18 cellular contexts compared by ENCODE assay signal in genomic region chr1:10538608-10539355, GRCh38.
A peak's percentile ranks its signal among the peaks of the same experiment; 100 is the strongest.
DNase-seq lines count a peak whose midpoint lies in the region; ATAC-seq, FAIRE-seq and TF ChIP-seq lines count a peak whose summit lies in the region.
"Had no signal": no experiment of that assay in that cellular context is flagged by ENCODE, and none has a peak within 500 bp of the region (broad histone marks: within the 10 kb centered on the region; RNA-seq: fewer than 3 reads in every experiment).

No MANE protein-coding gene starts in this region.

- TF ChIP-seq EP300 in K562 (IDR thresholded peaks at IDR 0.05; ENCODE audit: low read length) (no peak), stomach (IDR thresholded peaks at IDR 0.05) (no peak)

- H3K27me3 Mint-ChIP-seq in immature natural killer cell (ENCODE audit: low read depth in 3 of 3) = peaks cover 0 to 4% (median 2%) of the 10 kb centered on the region in 3 donors

- H3K4me1 ChIP-seq in right atrium auricular region = peaks cover 0 to 39% of the 10 kb centered on the region in 2 donors
- peaks cover 8 to 12% of the 10 kb centered on the region in 2 experiments; a peak in 4 of 5 replicates for H3K4me1 ChIP-seq in K562 (replicated peaks in 1 of 2; ENCODE audit: control insufficient read depth in 2 of 2, insufficient read depth in 2 of 2, low read length in 2 of 2)
- H3K4me1 ChIP-seq in stomach = peaks cover 0 to 37% (median 16%) of the 10 kb centered on the region in 4 donors
- no peaks in the 10 kb centered on the region for H3K4me1 ChIP-seq in breast epithelium
- H3K4me1 ChIP-seq: body of pancreas had no signal

- FAIRE-seq in K562 (lab: Jason Lieb, UNC) = no peak

- intact Hi-C loops in Right ventricle myocardium superior (cut with DNase I) (no loop called here), K562 (cut with micrococcal nuclease) (no loop called here), stomach (cut with DNase I; ENCODE audit: low total_unique reads) (no loop called here), breast epithelium (cut with DNase I; ENCODE audit: low total_unique reads) (no loop called here)

- CTCF ChIA-PET in K562 (lab: Yijun Ruan, JAX; ENCODE audit: low intra/inter-chr PET ratio) = no interaction called here

- ATAC-seq in Right ventricle myocardium superior (ENCODE audit: poor library complexity) = peak; percentile 61
- peak; percentile 36; the same call in 2 of the 3 replicates for ATAC-seq in K562
- ATAC-seq: body of pancreas had no signal

- peaks cover 14% of the 10 kb centered on the region for H3K79me2 ChIP-seq in K562 (ENCODE audit: control insufficient read depth, insufficient read depth, low read length)

- H3K27me3 ChIP-seq in right atrium auricular region (no peaks in the 10 kb centered on the region), K562 (ENCODE audit: control insufficient read depth in 2 of 2, insufficient read depth in 2 of 2, low read length in 2 of 2) (no peaks in the 10 kb centered on the region), stomach (no peaks in the 10 kb centered on the region), breast epithelium (no peaks in the 10 kb centered on the region)
- H3K27me3 ChIP-seq: body of pancreas had no signal

- peaks cover 11 to 20% (median 17%) of the 10 kb centered on the region in 3 donors for H3K36me3 Mint-ChIP-seq in immature natural killer cell

- TF ChIP-seq CTCF in right atrium auricular region (IDR thresholded peaks at IDR 0.05) = no peak
- no peak for TF ChIP-seq CTCF in K562 (IDR thresholded peaks at IDR 0.05 in 2 of 3, conservative IDR thresholded peaks at IDR 0.05 in 1 of 3; ENCODE audit: insufficient read depth in 2 of 3, low read depth in 1 of 3, low read length in 3 of 3)
- no peak for TF ChIP-seq CTCF in stomach (IDR thresholded peaks at IDR 0.05)
- no peak for TF ChIP-seq CTCF in breast epithelium (IDR thresholded peaks at IDR 0.05)
- no peak for TF ChIP-seq CTCF in GM13976 (IDR thresholded peaks at IDR 0.05; ENCODE audit: borderline replicate concordance, control extremely low read depth, extremely low read depth, insufficient read depth, missing control alignments)

- H3K9me1 ChIP-seq in K562 (ENCODE audit: control insufficient read depth, insufficient read depth, low read length) = no peaks in the 10 kb centered on the region

- no peak overlapping the region for H3K4me3 ChIP-seq in right atrium auricular region
- H3K4me3 ChIP-seq in K562 = no peak overlapping the region
- H3K4me3 ChIP-seq in stomach = no peak overlapping the region
- no peak overlapping the region for H3K4me3 ChIP-seq in breast epithelium
- H3K4me3 ChIP-seq: body of pancreas, GM23248 had no signal

- peak overlapping the region; percentile 46 to 92 (median 72) for H3K27ac Mint-ChIP-seq in immature natural killer cell
- H3K27ac Mint-ChIP-seq: activated naive CD4-positive, alpha-beta T cell treated with anti-CD3 and anti-CD28 coated beads for 36 hours had no signal

- peak overlapping the region in 1 of 2 experiments; percentile 29; a peak in 1 of 4 replicates for H3K9ac ChIP-seq in K562 (ENCODE audit: insufficient read depth in 1 of 2, low read depth in 2 of 2, low read length in 2 of 2)
- H3K9ac ChIP-seq: GM23248 had no signal

- peak; percentile 60 for DNase-seq in Right ventricle myocardium superior
- no peak for DNase-seq in right atrium auricular region (ENCODE audit: low spot score)
- DNase-seq in K562 (ENCODE audit: extremely low read depth in 1 of 4, low spot score in 3 of 4) = no peak
- DNase-seq in immature natural killer cell = peak in 1 of 3 donors; percentile 19
- no peak for DNase-seq in stomach
- no peak for DNase-seq in breast epithelium (ENCODE audit: low spot score in 2 of 2)
- no peak for DNase-seq in glomerular visceral epithelial cell (ENCODE audit: extremely low spot score)
- DNase-seq in GM13976 (ENCODE audit: low spot score) = no peak
- DNase-seq: ACHN; activated CD4-positive, alpha-beta T cell treated with anti-CD3 and anti-CD28 coated beads for 1 hour; activated naive CD4-positive, alpha-beta T cell treated with anti-CD3 and anti-CD28 coated beads for 36 hours; activated T-cell treated with anti-CD3 and anti-CD28 coated beads for 4 hours; body of pancreas; DMS79; erythroblast; SHP77 treated with DMSO at 0.1 percent for 48 hours had no signal

- TF ChIP-seq POLR2A in K562 (conservative IDR thresholded peaks at IDR 0.05) (no peak), stomach (IDR thresholded peaks at IDR 0.05) (no peak), breast epithelium (IDR thresholded peaks at IDR 0.05) (no peak)

- H3K9me3 ChIP-seq in right atrium auricular region (no peaks in the 10 kb centered on the region), K562 (replicated peaks; ENCODE audit: control insufficient read depth, insufficient read depth, low read depth, low read length) (no peaks in the 10 kb centered on the region), stomach (no peaks in the 10 kb centered on the region), breast epithelium (no peaks in the 10 kb centered on the region)
- H3K9me3 ChIP-seq: body of pancreas had no signal

- in situ Hi-C loops in K562 (cut with MboI) = no loop called here
- in situ Hi-C loops in GM13976 (cut with MboI; ENCODE audit: low sequenced_read_pairs, unreplicated experiment) = no loop called here

- H3K4me2 ChIP-seq in K562 (ENCODE audit: insufficient read depth, low read length) = no peak overlapping the region

- H3K36me3 ChIP-seq in right atrium auricular region (no peaks in the 10 kb centered on the region), K562 (ENCODE audit: control insufficient read depth, insufficient read depth, low read length) (peaks cover 50% of the 10 kb centered on the region), stomach (peaks cover 3 to 40% (median 26%) of the 10 kb centered on the region in 4 donors), breast epithelium (no peaks in the 10 kb centered on the region)

- POLR2A ChIA-PET in K562 (lab: Yijun Ruan, JAX) = interaction anchor here (1.2 to 3.6 kb wide), 2 partner anchors 10 to 18 kb away, joined by 3 to 15 read pairs; no protein-coding TSS in a partner anchor

- H3K27ac ChIP-seq in right atrium auricular region (peak overlapping the region in 1 of 2 donors; percentile 24), K562 (ENCODE audit: extremely low read depth, low read depth, low read length) (no peak overlapping the region; the same call in 2 of the 3 replicates), stomach (peak overlapping the region in 3 of 5 donors; percentile 9 to 81 (median 68)), breast epithelium (no peak overlapping the region)
- H3K27ac ChIP-seq: body of pancreas, GM23248 had no signal

- 76% methylated on average over 15 of the region's 15 CpGs for WGBS in K562 (ENCODE audit: insufficient coverage, low coverage, missing lambda C conversion rate)
- WGBS in stomach, 5 donors = 75 to 89% (median 83%) methylated on average over 15 of the region's 15 CpGs

- no peak for TF ChIP-seq RAD21 in K562 (CRISPR knock-in tag; conservative IDR thresholded peaks at IDR 0.05 in 1 of 2, IDR thresholded peaks at IDR 0.05 in 1 of 2)

- peaks cover 6% of the 10 kb centered on the region; the same call in 1 of the 2 replicates for H4K20me1 ChIP-seq in K562 (replicated peaks; ENCODE audit: control insufficient read depth, insufficient read depth, low read length)

- H3K4me1 Mint-ChIP-seq in immature natural killer cell = peaks cover 15 to 17% of the 10 kb centered on the region in 2 donors

- BruUV-seq in K562 (replicated peaks; lab: Mats Ljungman, UMichigan) = no TSS peak

- no peak overlapping the region for H2AFZ ChIP-seq in K562 (ENCODE audit: low read depth, low read length)
- H2AFZ ChIP-seq: GM23248 had no signal

- no peaks in the 10 kb centered on the region for H3K9me3 Mint-ChIP-seq in immature natural killer cell
- H3K9me3 Mint-ChIP-seq: activated naive CD4-positive, alpha-beta T cell treated with anti-CD3 and anti-CD28 coated beads for 36 hours; nephron had no signal

- peak overlapping the region in 3 of 5 donors; percentile 5 to 90 (median 75) for H3K4me3 Mint-ChIP-seq in immature natural killer cell
- H3K4me3 Mint-ChIP-seq: activated naive CD4-positive, alpha-beta T cell treated with anti-CD3 and anti-CD28 coated beads for 36 hours had no signal

TF ChIP-seq in K562, 482 proteins besides CTCF, POLR2A, EP300 and RAD21:
- TF ChIP-seq SOX6 (IDR thresholded peaks at IDR 0.05) (no peak), CXXC5 (CRISPR knock-in tag; IDR thresholded peaks at IDR 0.05) (0 out of 2 replicates have a peak, but pooled peaks have one; percentile 6)

Comparison
In these comparisons a context has a peak if more than half of its experiments do, and no peak if none do; other contexts are left out.
1. H3K27ac ChIP-seq: peak in stomach (3 of 5); none in K562 (single experiment) and breast epithelium (0 of 2).